Comparison of ENCODE assay signal across 8 cellular contexts in the genomic region with DNA sequence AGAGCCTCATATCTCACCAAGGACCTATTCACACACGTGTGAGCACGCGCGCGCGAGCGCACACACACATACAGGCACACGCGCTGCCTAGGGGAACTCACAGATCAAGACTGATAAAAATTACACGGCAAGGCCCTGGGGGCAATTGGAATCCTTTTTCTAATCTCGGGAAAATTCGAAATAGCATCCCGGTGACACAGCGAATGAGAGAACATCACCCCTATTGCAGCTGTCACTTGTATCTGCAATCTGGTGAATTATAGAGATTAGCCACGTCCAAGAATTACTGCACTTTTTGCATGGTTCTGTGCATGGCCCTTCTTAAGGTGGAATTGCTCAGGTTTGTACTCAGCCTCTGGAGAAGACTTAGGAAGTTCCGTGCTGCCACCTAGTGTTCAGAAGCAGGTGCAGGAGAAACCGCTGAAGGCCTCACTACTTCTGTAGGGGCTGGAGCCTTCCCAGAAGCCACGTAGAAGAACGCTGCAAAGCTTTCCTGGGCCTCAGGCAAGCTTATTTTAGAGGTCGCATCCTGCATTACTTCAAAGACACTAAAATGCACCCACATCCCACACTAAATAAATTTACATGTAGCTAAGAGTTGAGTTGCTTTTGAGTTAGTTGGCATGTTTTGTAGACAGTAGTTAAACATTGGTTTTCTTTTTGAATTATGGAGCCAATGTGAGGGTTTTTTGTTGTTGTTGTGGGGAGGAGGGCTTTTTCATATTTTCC.
DNase-seq lines count a peak whose midpoint lies in the region; ATAC-seq and TF ChIP-seq lines count a peak whose summit lies in the region.

No MANE protein-coding gene starts in this region.

- intact Hi-C loops in MCF 10A (cut with micrococcal nuclease), result loop anchor here (1.0 kb wide), 10 partner anchors 81 to 1109 kb away; no protein-coding TSS in a partner anchor

- POLR2A ChIA-PET in MCF 10A (lab: Yijun Ruan, JAX), result interaction anchor here (0.6 to 41.8 kb wide), 40 partner anchors 12 to 1271 kb away, joined by 3 to 6956 read pairs (median 6); a partner anchor contains a TSS

- CTCF ChIA-PET in MCF 10A (lab: Yijun Ruan, JAX), result interaction anchor here (0.6 to 41.1 kb wide), 87 partner anchors 13 to 1332 kb away, joined by 3 to 1242 read pairs (median 5); a partner anchor contains a TSS

- H3K36me3 Mint-ChIP-seq in MCF 10A (ENCODE audit: insufficient read depth, unreplicated experiment), result no peaks in the 10 kb centered on the region

- BruUV-seq in MCF 10A (replicated peaks; lab: Mats Ljungman, UMichigan), result no TSS peak

- H3K4me1 Mint-ChIP-seq in MCF 10A (ENCODE audit: insufficient read depth, unreplicated experiment), result peaks cover 41% of the 10 kb centered on the region

- peak; percentile 9 for DNase-seq in NK-92 treated with Interleukin-12 subunit alpha and Interleukin-12 subunit beta, amount 100 ng/mL, for 24 hours (lab: John Stamatoyannopoulos, UW)
- DNase-seq in NK-92 (lab: John Stamatoyannopoulos, UW; ENCODE audit: unreplicated experiment) (no peak), NCI-H1930 (lab: John Stamatoyannopoulos, UW) (peak; percentile 37 to 74), T1000 (lab: John Stamatoyannopoulos, UW) (peak; percentile 53), MCF 10A (ENCODE audit: unreplicated experiment) (peak; percentile 99), inferior parietal cortex (ENCODE audit: extremely low spot score) (peak; percentile 88)
- peak; percentile 15 to 50 (median 26) for DNase-seq in stimulated activated CD4-positive, alpha-beta T cell treated with anti-CD3 and anti-CD28 coated beads, Interleukin-12 subunit alpha, Interleukin-12 subunit beta, amount 100 ng/mL, for 48 hours (ENCODE audit: low read depth in 2 of 3, low spot score in 1 of 3)

- H3K27me3 Mint-ChIP-seq in MCF 10A (ENCODE audit: insufficient read depth, unreplicated experiment), result no peaks in the 10 kb centered on the region

- H3K9me3 Mint-ChIP-seq in MCF 10A (ENCODE audit: unreplicated experiment), result no peaks in the 10 kb centered on the region

- H3K4me3 Mint-ChIP-seq in MCF 10A (ENCODE audit: unreplicated experiment), result peak overlapping the region; percentile 7

- peak overlapping the region; percentile 78 for H3K27ac Mint-ChIP-seq in MCF 10A (ENCODE audit: low read depth, unreplicated experiment)

- peak; percentile 84 for ATAC-seq in HG03045 (IDR thresholded peaks at IDR 0.05; ENCODE audit: unreplicated experiment)

- TF ChIP-seq CTCF in MCF 10A (IDR thresholded peaks at IDR 0.05; ENCODE audit: unreplicated experiment), result peak; percentile 98
